Comparison of ENCODE assay signal across 21 cellular contexts in genomic region chr18:35695803-35696202, GRCh38.
DNase-seq lines count a peak whose midpoint lies in the region; ATAC-seq, FAIRE-seq and TF ChIP-seq lines count a peak whose summit lies in the region.
"Had no signal": no experiment of that assay in that cellular context is flagged by ENCODE, and none has a peak within 500 bp of the region (broad histone marks: within the 10 kb centered on the region; RNA-seq: fewer than 3 reads in every experiment).

No MANE protein-coding gene starts in this region.

- POLR2A ChIA-PET in MCF 10A (lab: Yijun Ruan, JAX): no interaction called here
- POLR2A ChIA-PET in naive thymus-derived CD8-positive, alpha-beta T cell (lab: Charles Lee): no interaction called here

- peak; percentile 31 to 65 for TF ChIP-seq EP300 in tibial nerve (IDR thresholded peaks at IDR 0.05)

- H3K4me3 ChIP-seq in breast epithelium (no peak overlapping the region), tibial nerve (no peak overlapping the region)
- H3K4me3 ChIP-seq: esophagus muscularis mucosa, upper lobe of left lung had no signal

- intact Hi-C loops in breast epithelium (cut with DNase I; ENCODE audit: low total_unique reads) (no loop called here), MCF 10A (cut with micrococcal nuclease) (no loop called here)

- no peaks in the 10 kb centered on the region for H3K27me3 Mint-ChIP-seq in MCF 10A (ENCODE audit: insufficient read depth, unreplicated experiment)
- no peaks in the 10 kb centered on the region for H3K27me3 Mint-ChIP-seq in naive thymus-derived CD8-positive, alpha-beta T cell
- H3K27me3 Mint-ChIP-seq: activated B cell treated with CpG ODN at 0.5 μM for 24 hours; dendritic cell treated with granulocyte-macrophage colony-stimulating factor and Interleukin-4, amounts not matched to agents 40 ng/mL and 50 ng/mL, for 4 days had no signal

- H3K36me3 Mint-ChIP-seq in MCF 10A (ENCODE audit: insufficient read depth, unreplicated experiment): peaks cover 12% of the 10 kb centered on the region
- peaks cover 11 to 34% (median 15%) of the 10 kb centered on the region in 3 donors for H3K36me3 Mint-ChIP-seq in naive thymus-derived CD8-positive, alpha-beta T cell

- BruUV-seq in MCF 10A (replicated peaks; lab: Mats Ljungman, UMichigan): no TSS peak

- no peak for TF ChIP-seq POLR2A in breast epithelium (IDR thresholded peaks at IDR 0.05)
- no peak for TF ChIP-seq POLR2A in tibial nerve (IDR thresholded peaks at IDR 0.05)

- CTCF ChIA-PET in MCF 10A (lab: Yijun Ruan, JAX): interaction anchor here (0.8 kb wide), 1 partner anchor 51 kb away, joined by 3 read pairs; no protein-coding TSS in a partner anchor

- no peak overlapping the region for H3K4me3 Mint-ChIP-seq in MCF 10A (ENCODE audit: unreplicated experiment)
- no peak overlapping the region for H3K4me3 Mint-ChIP-seq in naive thymus-derived CD8-positive, alpha-beta T cell
- H3K4me3 Mint-ChIP-seq: activated B cell treated with CpG ODN at 0.5 μM for 24 hours; CD14-positive monocyte; dendritic cell treated with granulocyte-macrophage colony-stimulating factor and Interleukin-4, amounts not matched to agents 40 ng/mL and 50 ng/mL, for 4 days; T-helper 1 cell treated with Interleukin-12 subunit alpha and Interleukin-12 subunit beta and Interleukin-4 antibody, amounts not matched to agents 30 μg/mL and 1 μg/mL, for 36 hours had no signal

- no peaks in the 10 kb centered on the region for H3K9me3 Mint-ChIP-seq in MCF 10A (ENCODE audit: unreplicated experiment)
- H3K9me3 Mint-ChIP-seq in naive thymus-derived CD8-positive, alpha-beta T cell: no peaks in the 10 kb centered on the region
- H3K9me3 Mint-ChIP-seq: activated B cell treated with CpG ODN at 0.5 μM for 24 hours; CD14-positive monocyte; dendritic cell treated with granulocyte-macrophage colony-stimulating factor and Interleukin-4, amounts not matched to agents 40 ng/mL and 50 ng/mL, for 4 days; T-helper 1 cell treated with Interleukin-12 subunit alpha and Interleukin-12 subunit beta and Interleukin-4 antibody, amounts not matched to agents 30 μg/mL and 1 μg/mL, for 36 hours had no signal

- no peak for TF ChIP-seq CTCF in breast epithelium (IDR thresholded peaks at IDR 0.05)
- TF ChIP-seq CTCF in MCF 10A (IDR thresholded peaks at IDR 0.05; ENCODE audit: unreplicated experiment): no peak
- no peak for TF ChIP-seq CTCF in tibial nerve (IDR thresholded peaks at IDR 0.05)

- FAIRE-seq in frontal cortex (lab: Jason Lieb, UNC): peak; percentile 97

- H3K27ac ChIP-seq in breast epithelium (peak overlapping the region; percentile 81 to 90), tibial nerve (peak overlapping the region in 3 of 4 donors; percentile 39 to 76 (median 72))
- H3K27ac ChIP-seq: 22Rv1, esophagus muscularis mucosa, HL-60, upper lobe of left lung had no signal

- no peaks in the 10 kb centered on the region for H3K9me3 ChIP-seq in breast epithelium
- no peaks in the 10 kb centered on the region for H3K9me3 ChIP-seq in tibial nerve
- H3K9me3 ChIP-seq: esophagus muscularis mucosa, upper lobe of left lung had no signal

- H3K27me3 ChIP-seq in breast epithelium: no peaks in the 10 kb centered on the region
- H3K27me3 ChIP-seq in tibial nerve: no peaks in the 10 kb centered on the region
- H3K27me3 ChIP-seq: esophagus muscularis mucosa, upper lobe of left lung had no signal

- ATAC-seq in naive thymus-derived CD8-positive, alpha-beta T cell: no peak
- no peak for ATAC-seq in GM19395 (IDR thresholded peaks at IDR 0.05; ENCODE audit: unreplicated experiment)

- peak; percentile 65 to 86 for DNase-seq in breast epithelium (ENCODE audit: low spot score in 2 of 2)
- no peak for DNase-seq in MCF 10A (ENCODE audit: unreplicated experiment)
- DNase-seq in frontal cortex (ENCODE audit: low spot score in 2 of 2): peak; percentile 22 to 31
- DNase-seq in middle frontal gyrus (ENCODE audit: extremely low spot score, low spot score): peak; percentile 65
- DNase-seq in tibial nerve (ENCODE audit: low spot score in 2 of 2): peak in 1 of 2 donors; percentile 32
- DNase-seq in effector CD4-positive, alpha-beta T cell: no peak
- DNase-seq in naive thymus-derived CD8-positive, alpha-beta T cell: no peak
- DNase-seq: activated B cell treated with CpG ODN at 0.5 μM for 24 hours; activated CD8-positive, alpha-beta memory T cell treated with anti-CD3 and anti-CD28 coated beads for 24 hours; activated effector memory CD4-positive, alpha-beta T cell treated with anti-CD3 and anti-CD28 coated beads, Interleukin-2, amount 50 U/mL, for 16 hours; DMS79; NCI-H1092; NK-92 treated with Interleukin-12 subunit alpha and Interleukin-12 subunit beta, amount 100 ng/mL, for 24 hours; upper lobe of left lung had no signal

- WGBS in tibial nerve, 2 donors: 46 to 49% methylated on average over 8 of the region's 8 CpGs

- no peak overlapping the region for H3K27ac Mint-ChIP-seq in MCF 10A (ENCODE audit: low read depth, unreplicated experiment)
- no peak overlapping the region for H3K27ac Mint-ChIP-seq in naive thymus-derived CD8-positive, alpha-beta T cell
- H3K27ac Mint-ChIP-seq: activated B cell treated with CpG ODN at 0.5 μM for 24 hours; CD14-positive monocyte; dendritic cell treated with granulocyte-macrophage colony-stimulating factor and Interleukin-4, amounts not matched to agents 40 ng/mL and 50 ng/mL, for 4 days; T-helper 1 cell treated with Interleukin-12 subunit alpha and Interleukin-12 subunit beta and Interleukin-4 antibody, amounts not matched to agents 30 μg/mL and 1 μg/mL, for 36 hours had no signal

- H3K36me3 ChIP-seq in breast epithelium (no peaks in the 10 kb centered on the region), tibial nerve (peaks cover 0 to 41% (median 0%) of the 10 kb centered on the region in 3 donors)

- no peaks in the 10 kb centered on the region for H3K4me1 Mint-ChIP-seq in MCF 10A (ENCODE audit: insufficient read depth, unreplicated experiment)
- H3K4me1 Mint-ChIP-seq in naive thymus-derived CD8-positive, alpha-beta T cell: no peaks in the 10 kb centered on the region
- H3K4me1 Mint-ChIP-seq: activated B cell treated with CpG ODN at 0.5 μM for 24 hours, CD14-positive monocyte had no signal

- H3K4me1 ChIP-seq in breast epithelium (peaks cover 0 to 14% of the 10 kb centered on the region in 2 donors), tibial nerve (peaks cover 0 to 26% (median 2%) of the 10 kb centered on the region in 4 donors)
- H3K4me1 ChIP-seq: upper lobe of left lung had no signal

Comparison
In these comparisons a context has a peak if more than half of its experiments do, and no peak if none do; other contexts are left out.
1. DNase-seq: peak in breast epithelium (2 of 2), frontal cortex (2 of 2) and middle frontal gyrus (single experiment); none in MCF 10A (single experiment), effector CD4-positive, alpha-beta T cell (single experiment) and naive thymus-derived CD8-positive, alpha-beta T cell (0 of 10).